In the genomic region with DNA sequence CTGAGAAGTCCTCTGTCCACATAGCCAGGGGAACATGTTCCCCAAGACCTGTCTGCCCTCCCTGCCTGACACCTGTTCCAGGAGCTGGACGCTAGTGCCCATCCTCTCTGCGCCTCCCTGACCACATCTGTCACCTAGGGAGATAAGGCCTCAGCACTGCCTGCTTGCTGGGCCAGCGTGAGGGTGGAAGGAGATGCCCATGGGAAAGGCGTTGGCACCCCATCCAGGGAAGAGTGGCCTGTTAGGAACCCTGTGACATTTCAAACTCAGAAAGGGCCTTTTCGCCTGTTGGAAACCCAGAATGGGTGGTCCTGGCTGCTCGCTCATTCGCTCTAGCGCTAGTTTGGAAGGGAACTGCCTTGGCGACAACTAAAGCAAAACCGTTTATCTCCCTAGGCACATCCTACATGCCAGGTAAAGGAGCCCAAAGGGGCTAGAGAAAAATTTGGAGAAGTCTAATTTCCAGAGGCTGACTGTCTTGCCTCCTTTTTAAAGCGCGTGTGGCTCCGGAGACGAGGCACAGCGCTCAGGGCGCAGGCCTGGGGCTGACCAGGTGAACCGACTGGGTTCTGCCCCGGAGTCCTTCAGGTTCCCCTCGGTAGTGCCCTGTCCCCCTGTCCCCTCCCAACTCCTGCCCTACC, we compare ENCODE assay signal across 16 cellular contexts. TPM values are rescaled to one million over a fixed set of nuclear protein-coding genes. Genes with fewer than 3 reads are reported as not detected.
A peak's percentile ranks its signal among the peaks of the same experiment; 100 is the strongest.
DNase-seq lines count a peak whose midpoint lies in the region; ATAC-seq and TF ChIP-seq lines count a peak whose summit lies in the region.
"Had no signal": no experiment of that assay in that cellular context is flagged by ENCODE, and none has a peak within 500 bp of the region (broad histone marks: within the 10 kb centered on the region; RNA-seq: fewer than 3 reads in every experiment).

No MANE protein-coding gene starts in this region.

- H2AFZ ChIP-seq in neural progenitor cell (replicated peaks), result no peak overlapping the region

- peaks cover 12 to 23% (median 19%) of the 10 kb centered on the region in 4 donors for H3K4me1 Mint-ChIP-seq in CD4-positive, alpha-beta memory T cell
- H3K4me1 Mint-ChIP-seq in neural progenitor cell, result peaks cover 14% of the 10 kb centered on the region

- H3F3A ChIP-seq in neural progenitor cell (ENCODE audit: low read depth), result peaks cover 7% of the 10 kb centered on the region

- no peak for TF ChIP-seq POLR2A in esophagus muscularis mucosa (IDR thresholded peaks at IDR 0.05; ENCODE audit: low read depth)

- H3K27ac Mint-ChIP-seq in CD4-positive, alpha-beta memory T cell, result no peak overlapping the region
- no peak overlapping the region for H3K27ac Mint-ChIP-seq in neural progenitor cell
- H3K27ac Mint-ChIP-seq: natural killer cell treated with Interleukin-12 subunit alpha and Interleukin-12 subunit beta and Interleukin-15 and Interleukin-18, amount 100 ng/mL, for 72 hours had no signal

- no peak overlapping the region for H3K4me3 ChIP-seq in CD4-positive, alpha-beta memory T cell (ENCODE audit: low read length in 2 of 2)
- H3K4me3 ChIP-seq in H7 (ENCODE audit: insufficient read depth, low read depth, low read length) (peak overlapping the region; percentile 42), esophagus muscularis mucosa (peak overlapping the region in 3 of 4 donors; percentile 3 to 18 (median 6)), neural progenitor cell (peak overlapping the region; percentile 56)
- H3K4me3 ChIP-seq: lower lobe of right lung had no signal

- peaks cover 0 to 3% of the 10 kb centered on the region in 2 donors for H3K36me3 Mint-ChIP-seq in CD4-positive, alpha-beta memory T cell
- peaks cover 2% of the 10 kb centered on the region for H3K36me3 Mint-ChIP-seq in neural progenitor cell

- H3K27me3 Mint-ChIP-seq in CD4-positive, alpha-beta memory T cell, result peaks cover 36 to 43% of the 10 kb centered on the region in 2 donors
- H3K27me3 Mint-ChIP-seq in neural progenitor cell (ENCODE audit: insufficient read depth, low read depth), result peaks cover 38% of the 10 kb centered on the region

- H3K36me3 ChIP-seq in CD4-positive, alpha-beta memory T cell (ENCODE audit: insufficient read depth, low read length), result no peaks in the 10 kb centered on the region
- H3K36me3 ChIP-seq in H7 (replicated peaks; ENCODE audit: control insufficient read depth, insufficient read depth, low read length), result no peaks in the 10 kb centered on the region
- no peaks in the 10 kb centered on the region for H3K36me3 ChIP-seq in esophagus muscularis mucosa
- H3K36me3 ChIP-seq in neural progenitor cell, result no peaks in the 10 kb centered on the region
- H3K36me3 ChIP-seq: lower lobe of right lung had no signal

- intact Hi-C loops in CD4-positive, alpha-beta memory T cell (cut with micrococcal nuclease), result no loop called here
- intact Hi-C loops in esophagus muscularis mucosa (cut with DNase I), result no loop called here

- peaks cover 34% of the 10 kb centered on the region for H3K27me3 ChIP-seq in CD4-positive, alpha-beta memory T cell (ENCODE audit: insufficient read depth, low read length)
- H3K27me3 ChIP-seq in H7 (ENCODE audit: control insufficient read depth, insufficient read depth, low read length) (peaks cover 63% of the 10 kb centered on the region), esophagus muscularis mucosa (peaks cover 20 to 73% (median 58%) of the 10 kb centered on the region in 4 donors), neural progenitor cell (peaks cover 68% of the 10 kb centered on the region)

- TF ChIP-seq EP300 in esophagus muscularis mucosa (IDR thresholded peaks at IDR 0.05), result no peak

- H3K9me3 ChIP-seq in CD4-positive, alpha-beta memory T cell (ENCODE audit: control insufficient read depth in 1 of 2, low read length in 2 of 2), result no peaks in the 10 kb centered on the region
- H3K9me3 ChIP-seq in esophagus muscularis mucosa, result no peaks in the 10 kb centered on the region
- H3K9me3 ChIP-seq in neural progenitor cell (ENCODE audit: low read depth), result no peaks in the 10 kb centered on the region
- H3K9me3 ChIP-seq: lower lobe of right lung had no signal

- H3K4me2 ChIP-seq in neural progenitor cell, result peak overlapping the region; percentile 92

- 21% methylated on average over 17 of the region's 19 CpGs for WGBS in esophagus muscularis mucosa

- no peak overlapping the region for H3K27ac ChIP-seq in CD4-positive, alpha-beta memory T cell (ENCODE audit: low read depth, low read length)
- H3K27ac ChIP-seq in esophagus muscularis mucosa (replicated peaks in 1 of 4), result no peak overlapping the region
- no peak overlapping the region for H3K27ac ChIP-seq in neural progenitor cell
- H3K27ac ChIP-seq: lower lobe of right lung had no signal

- DNase-seq in CD4-positive, alpha-beta memory T cell, result no peak
- peak; percentile 82 for DNase-seq in H7
- no peak for DNase-seq in esophagus muscularis mucosa (ENCODE audit: extremely low spot score)
- no peak for DNase-seq in neural progenitor cell (ENCODE audit: low spot score)
- no peak for DNase-seq in NCI-H526 (lab: John Stamatoyannopoulos, UW)
- DNase-seq in NCI-H524 (lab: John Stamatoyannopoulos, UW), result no peak
- no peak for DNase-seq in nucleus accumbens (lab: John Stamatoyannopoulos, UW)
- DNase-seq: activated effector memory CD4-positive, alpha-beta T cell treated with Interleukin-2 at 50 U/mL for 16 hours; lower lobe of right lung; MM.1S; NCI-H187 treated with DMSO at 0.1 percent for 48 hours; NCI-H446 treated with DMSO at 0.1 percent for 48 hours had no signal

- H3K9me3 Mint-ChIP-seq in CD4-positive, alpha-beta memory T cell, result peaks cover 0 to 4% (median 3%) of the 10 kb centered on the region in 8 donors
- peaks cover 6% of the 10 kb centered on the region for H3K9me3 Mint-ChIP-seq in neural progenitor cell
- H3K9me3 Mint-ChIP-seq: natural killer cell treated with Interleukin-12 subunit alpha and Interleukin-12 subunit beta and Interleukin-15 and Interleukin-18, amount 100 ng/mL, for 72 hours had no signal

- H4K20me1 ChIP-seq in neural progenitor cell (ENCODE audit: low read depth), result peaks cover 29% of the 10 kb centered on the region

- CTCF ChIA-PET in CD4-positive, alpha-beta memory T cell (lab: Charles Lee; ENCODE audit: partially characterized antibody), result no interaction called here

- no peak overlapping the region for H3K9ac ChIP-seq in neural progenitor cell

- H3K4me1 ChIP-seq in CD4-positive, alpha-beta memory T cell (ENCODE audit: insufficient read depth, low read length), result peaks cover 22% of the 10 kb centered on the region
- H3K4me1 ChIP-seq in esophagus muscularis mucosa (peaks cover 30 to 52% (median 46%) of the 10 kb centered on the region in 4 donors), neural progenitor cell (peaks cover 3% of the 10 kb centered on the region)

- POLR2A ChIA-PET in CD4-positive, alpha-beta memory T cell (lab: Charles Lee; ENCODE audit: partially characterized antibody), result no interaction called here

- no peaks in the 10 kb centered on the region for H3K79me2 ChIP-seq in neural progenitor cell (ENCODE audit: low read depth)

- H3K4me3 Mint-ChIP-seq in CD4-positive, alpha-beta memory T cell, result peak overlapping the region in 5 of 8 donors; percentile 12 to 62 (median 55)
- H3K4me3 Mint-ChIP-seq in neural progenitor cell, result peak overlapping the region; percentile 50
- H3K4me3 Mint-ChIP-seq: natural killer cell treated with Interleukin-12 subunit alpha and Interleukin-12 subunit beta and Interleukin-15 and Interleukin-18, amount 100 ng/mL, for 72 hours had no signal

- ATAC-seq in GM18867 (IDR thresholded peaks at IDR 0.05; ENCODE audit: unreplicated experiment), result no peak
- ATAC-seq: natural killer cell treated with Interleukin-12 subunit alpha and Interleukin-12 subunit beta and Interleukin-15 and Interleukin-18, amount 100 ng/mL, for 72 hours had no signal

- TF ChIP-seq CTCF in esophagus muscularis mucosa (IDR thresholded peaks at IDR 0.05) (no peak), neural progenitor cell (IDR thresholded peaks at IDR 0.05) (no peak)

RNA-seq across cellular contexts. Expression of a gene that starts 0.4 kb away (rescaled TPM):
- total RNA-seq in CD4-positive, alpha-beta memory T cell, result under 1 TPM in 1 of 2 experiments, not detected in 1; 0.29 TPM
- not detected for polyA plus RNA-seq in CD4-positive, alpha-beta memory T cell
- total RNA-seq in H7 (2014; rRNA removed; shearing (Covaris generic)), result 0.67 and 1.8 TPM in 2 replicates
- total RNA-seq in esophagus muscularis mucosa (under 1 TPM in 3 of 4 donors, not detected in 1; 0.29 to 0.58 (median 0.42) TPM), neural progenitor cell (ENCODE audit: low replicate concordance) (1.2 and 2.6 TPM in 2 replicates)
- total RNA-seq: fibroblast of villous mesenchyme; natural killer cell treated with Interleukin-12 subunit alpha and Interleukin-12 subunit beta and Interleukin-15 and Interleukin-18, amount 100 ng/mL, for 72 hours; T-helper 2 cell treated with Interferon-gamma antibody and Interleukin-4, amounts not matched to agents 100 ng/mL and 5 ng/mL, for 36 hours had no signal

Comparison
In these comparisons a context has a peak if more than half of its experiments do, and no peak if none do; other contexts are left out.
1. H3K4me3 ChIP-seq: peak in H7 (single experiment), esophagus muscularis mucosa (3 of 4) and neural progenitor cell (single experiment); none in CD4-positive, alpha-beta memory T cell (0 of 2).